ENCODE assay signal across 18 cellular contexts in the genomic region with DNA sequence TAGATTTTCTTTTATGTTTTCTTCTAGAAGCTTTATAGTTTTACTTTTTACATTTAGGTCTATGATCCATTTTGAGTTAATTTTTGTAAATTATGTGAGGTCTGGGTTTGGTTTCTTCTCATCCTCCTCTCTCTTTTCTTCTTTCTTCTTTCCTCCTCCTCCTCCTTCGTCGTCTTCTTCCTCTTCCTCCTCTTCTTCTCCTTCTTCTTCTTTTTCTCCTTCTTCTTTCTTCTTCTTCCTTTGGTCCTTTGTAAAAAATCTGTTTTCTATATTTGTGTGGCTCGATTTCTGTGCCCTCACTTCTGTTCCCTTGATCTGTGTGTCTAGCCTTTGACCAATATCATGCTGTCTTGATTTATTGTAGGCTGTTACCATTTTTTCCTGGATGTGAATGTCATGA. TPM values are rescaled to one million over a fixed set of nuclear protein-coding genes. Genes with fewer than 3 reads are reported as not detected.
DNase-seq lines count a peak whose midpoint lies in the region; ATAC-seq and TF ChIP-seq lines count a peak whose summit lies in the region.
"Had no signal": no experiment of that assay in that cellular context is flagged by ENCODE, and none has a peak within 500 bp of the region (broad histone marks: within the 10 kb centered on the region; RNA-seq: fewer than 3 reads in every experiment).

No MANE protein-coding gene starts in this region.

- H3K4me3 Mint-ChIP-seq in activated naive CD8-positive, alpha-beta T cell treated with anti-CD3 and anti-CD28 coated beads, Interleukin-2, amount 10 ng/mL, durations not matched to agents 7 days and 5 days: no peak overlapping the region
- no peak overlapping the region for H3K4me3 Mint-ChIP-seq in activated naive CD8-positive, alpha-beta T cell treated with anti-CD3 and anti-CD28 coated beads for 36 hours
- no peak overlapping the region for H3K4me3 Mint-ChIP-seq in chondrocyte (ENCODE audit: unreplicated experiment)
- H3K4me3 Mint-ChIP-seq: activated CD4-positive, alpha-beta memory T cell treated with anti-CD3 and anti-CD28 coated beads, Interleukin-2, amount 10 ng/mL, durations not matched to agents 7 days and 5 days; activated naive CD8-positive, alpha-beta T cell treated with anti-CD3 and anti-CD28 coated beads, Interleukin-2, amount 50 U/mL, for 24 hours; HFFc6; stimulated activated naive B cell treated with anti-CD40 and anti-IgM and Interleukin-4, amounts not matched to agents 10 μg/mL and 1 μg/mL and 100 μg/mL, for 72 hours had no signal

- H3K36me3 Mint-ChIP-seq in activated naive CD8-positive, alpha-beta T cell treated with anti-CD3 and anti-CD28 coated beads, Interleukin-2, amount 10 ng/mL, durations not matched to agents 7 days and 5 days: no peaks in the 10 kb centered on the region
- no peaks in the 10 kb centered on the region for H3K36me3 Mint-ChIP-seq in activated naive CD8-positive, alpha-beta T cell treated with anti-CD3 and anti-CD28 coated beads for 36 hours
- H3K36me3 Mint-ChIP-seq in chondrocyte (ENCODE audit: low read depth): no peaks in the 10 kb centered on the region

- H3K4me3 ChIP-seq in OCI-LY3 (ENCODE audit: low read length): peak overlapping the region; percentile 25; the same call in 1 of the 2 replicates
- H3K4me3 ChIP-seq in smooth muscle cell: no peak overlapping the region
- H3K4me3 ChIP-seq: upper lobe of left lung had no signal

- no peaks in the 10 kb centered on the region for H3K27me3 Mint-ChIP-seq in activated naive CD8-positive, alpha-beta T cell treated with anti-CD3 and anti-CD28 coated beads, Interleukin-2, amount 10 ng/mL, durations not matched to agents 7 days and 5 days
- no peaks in the 10 kb centered on the region for H3K27me3 Mint-ChIP-seq in activated naive CD8-positive, alpha-beta T cell treated with anti-CD3 and anti-CD28 coated beads for 36 hours
- H3K27me3 Mint-ChIP-seq in chondrocyte (ENCODE audit: low read depth): no peaks in the 10 kb centered on the region
- H3K27me3 Mint-ChIP-seq: activated CD4-positive, alpha-beta memory T cell treated with anti-CD3 and anti-CD28 coated beads, Interleukin-2, amount 10 ng/mL, durations not matched to agents 7 days and 5 days; activated naive CD8-positive, alpha-beta T cell treated with anti-CD3 and anti-CD28 coated beads, Interleukin-2, amount 50 U/mL, for 24 hours had no signal

- 68% methylated on average over 3 of the region's 3 CpGs for WGBS in smooth muscle cell (ENCODE audit: low lambda C conversion rate)

- peaks cover 10% of the 10 kb centered on the region for H3K4me1 Mint-ChIP-seq in activated naive CD8-positive, alpha-beta T cell treated with anti-CD3 and anti-CD28 coated beads, Interleukin-2, amount 10 ng/mL, durations not matched to agents 7 days and 5 days
- no peaks in the 10 kb centered on the region for H3K4me1 Mint-ChIP-seq in activated naive CD8-positive, alpha-beta T cell treated with anti-CD3 and anti-CD28 coated beads for 36 hours
- peaks cover 9% of the 10 kb centered on the region for H3K4me1 Mint-ChIP-seq in chondrocyte (ENCODE audit: low read depth)

- peak overlapping the region; percentile 72 for H3K27ac Mint-ChIP-seq in activated naive CD8-positive, alpha-beta T cell treated with anti-CD3 and anti-CD28 coated beads, Interleukin-2, amount 10 ng/mL, durations not matched to agents 7 days and 5 days
- no peak overlapping the region for H3K27ac Mint-ChIP-seq in activated naive CD8-positive, alpha-beta T cell treated with anti-CD3 and anti-CD28 coated beads for 36 hours
- peak overlapping the region; percentile 43 for H3K27ac Mint-ChIP-seq in chondrocyte (ENCODE audit: unreplicated experiment)
- H3K27ac Mint-ChIP-seq: activated CD4-positive, alpha-beta memory T cell treated with anti-CD3 and anti-CD28 coated beads, Interleukin-2, amount 10 ng/mL, durations not matched to agents 7 days and 5 days; activated naive CD8-positive, alpha-beta T cell treated with anti-CD3 and anti-CD28 coated beads, Interleukin-2, amount 50 U/mL, for 24 hours; HFFc6; stimulated activated naive B cell treated with anti-CD40 and anti-IgM and Interleukin-4, amounts not matched to agents 10 μg/mL and 1 μg/mL and 100 μg/mL, for 72 hours had no signal

- no peaks in the 10 kb centered on the region for H3F3A ChIP-seq in smooth muscle cell (ENCODE audit: low read depth)

- POLR2A ChIA-PET in activated naive CD8-positive, alpha-beta T cell treated with anti-CD3 and anti-CD28 coated beads, Interleukin-2, amount 10 ng/mL, durations not matched to agents 7 days and 5 days (lab: Charles Lee): interaction anchor here (1.7 to 2.0 kb wide), 2 partner anchors 53 to 127 kb away, joined by 6 read pairs; partner anchors contain the start of gene CTC1

- H3K27ac ChIP-seq in OCI-LY3 (ENCODE audit: low read length): no peak overlapping the region
- no peak overlapping the region for H3K27ac ChIP-seq in smooth muscle cell (ENCODE audit: low read depth)
- H3K27ac ChIP-seq: upper lobe of left lung had no signal

- H4K20me1 ChIP-seq in OCI-LY3 (ENCODE audit: insufficient read depth, low read length) (no peaks in the 10 kb centered on the region), smooth muscle cell (ENCODE audit: low read depth) (no peaks in the 10 kb centered on the region)

- H3K9me3 Mint-ChIP-seq in activated naive CD8-positive, alpha-beta T cell treated with anti-CD3 and anti-CD28 coated beads, Interleukin-2, amount 10 ng/mL, durations not matched to agents 7 days and 5 days: peaks cover 1% of the 10 kb centered on the region
- no peaks in the 10 kb centered on the region for H3K9me3 Mint-ChIP-seq in activated naive CD8-positive, alpha-beta T cell treated with anti-CD3 and anti-CD28 coated beads for 36 hours
- H3K9me3 Mint-ChIP-seq in chondrocyte (ENCODE audit: low read depth): no peaks in the 10 kb centered on the region
- H3K9me3 Mint-ChIP-seq: activated CD4-positive, alpha-beta memory T cell treated with anti-CD3 and anti-CD28 coated beads, Interleukin-2, amount 10 ng/mL, durations not matched to agents 7 days and 5 days; activated naive CD8-positive, alpha-beta T cell treated with anti-CD3 and anti-CD28 coated beads, Interleukin-2, amount 50 U/mL, for 24 hours; HFFc6; stimulated activated naive B cell treated with anti-CD40 and anti-IgM and Interleukin-4, amounts not matched to agents 10 μg/mL and 1 μg/mL and 100 μg/mL, for 72 hours had no signal

- no peaks in the 10 kb centered on the region for H3K4me1 ChIP-seq in OCI-LY3 (ENCODE audit: low read length)
- H3K4me1 ChIP-seq in smooth muscle cell (ENCODE audit: low read depth): no peaks in the 10 kb centered on the region

- no peaks in the 10 kb centered on the region for H3K27me3 ChIP-seq in OCI-LY3 (ENCODE audit: low read depth, low read length)
- no peaks in the 10 kb centered on the region for H3K27me3 ChIP-seq in smooth muscle cell (ENCODE audit: low read depth)
- H3K27me3 ChIP-seq: upper lobe of left lung had no signal

- 0 out of 2 replicates have a peak overlapping the region, but pooled peaks have one; percentile 73 for H2AFZ ChIP-seq in OCI-LY3 (ENCODE audit: low read depth, low read length)
- peak overlapping the region; percentile 62 for H2AFZ ChIP-seq in smooth muscle cell (ENCODE audit: low read depth)

- no peak for ATAC-seq in activated naive CD8-positive, alpha-beta T cell treated with anti-CD3 and anti-CD28 coated beads, Interleukin-2, amount 10 ng/mL, durations not matched to agents 7 days and 5 days (ENCODE audit: low read depth)
- ATAC-seq in GM21717 (IDR thresholded peaks at IDR 0.05; ENCODE audit: unreplicated experiment): no peak

- no peaks in the 10 kb centered on the region for H3K9me3 ChIP-seq in OCI-LY3 (ENCODE audit: insufficient read depth, low read length)
- no peaks in the 10 kb centered on the region for H3K9me3 ChIP-seq in smooth muscle cell (replicated peaks; ENCODE audit: low read depth)
- H3K9me3 ChIP-seq: upper lobe of left lung had no signal

- DNase-seq in activated naive CD8-positive, alpha-beta T cell treated with anti-CD3 and anti-CD28 coated beads, Interleukin-2, amount 10 ng/mL, durations not matched to agents 7 days and 5 days: no peak
- no peak for DNase-seq in activated naive CD8-positive, alpha-beta T cell treated with anti-CD3 and anti-CD28 coated beads for 36 hours
- DNase-seq in chondrocyte (ENCODE audit: low spot score): no peak
- no peak for DNase-seq in smooth muscle cell (lab: John Stamatoyannopoulos, UW; ENCODE audit: unreplicated experiment)
- no peak for DNase-seq in pons (ENCODE audit: low spot score)
- no peak for DNase-seq in islet precursor cell
- DNase-seq: cortex of kidney had no signal

- H3K36me3 ChIP-seq in OCI-LY3 (replicated peaks; ENCODE audit: low read depth, low read length) (no peaks in the 10 kb centered on the region), smooth muscle cell (ENCODE audit: low read depth) (no peaks in the 10 kb centered on the region)
- H3K36me3 ChIP-seq: upper lobe of left lung had no signal

- no peak for TF ChIP-seq CTCF in OCI-LY3 (IDR thresholded peaks at IDR 0.05; ENCODE audit: low read depth, low read length)
- TF ChIP-seq CTCF in chondrocyte (IDR thresholded peaks at IDR 0.05): no peak
- no peak for TF ChIP-seq CTCF in smooth muscle cell (IDR thresholded peaks at IDR 0.05; ENCODE audit: borderline replicate concordance, insufficient read depth, poor library complexity, severe bottlenecking)

- H3K4me2 ChIP-seq in OCI-LY3 (ENCODE audit: low read length) (peak overlapping the region; percentile 37), smooth muscle cell (no peak overlapping the region)

- H3K79me2 ChIP-seq in OCI-LY3 (ENCODE audit: low read length) (no peaks in the 10 kb centered on the region), smooth muscle cell (ENCODE audit: low read depth) (no peaks in the 10 kb centered on the region)

- 0 out of 2 replicates have a peak overlapping the region, but pooled peaks have one; percentile 4 for H3K9ac ChIP-seq in OCI-LY3 (ENCODE audit: low read length)
- H3K9ac ChIP-seq in smooth muscle cell (ENCODE audit: low read depth): no peak overlapping the region

RNA-seq across cellular contexts. Expression of gene SLC25A35, which starts 5.0 kb away (rescaled TPM):
- total RNA-seq in activated naive CD8-positive, alpha-beta T cell treated with anti-CD3 and anti-CD28 coated beads, Interleukin-2, amount 10 ng/mL, durations not matched to agents 7 days and 5 days: 1 to 10 TPM; 7.4 to 9.1 TPM
- 1 to 10 TPM; 1.4 to 2.1 TPM for total RNA-seq in activated naive CD8-positive, alpha-beta T cell treated with anti-CD3 and anti-CD28 coated beads for 36 hours
- 4.2 to 8.4 TPM (median 5.5 TPM) in 3 replicates for total RNA-seq in chondrocyte
- total RNA-seq in smooth muscle cell: 0.90 and 1.6 TPM in 2 replicates
- 2.1 and 2.6 TPM in 2 replicates for polyA plus RNA-seq in smooth muscle cell

RNA-seq across cellular contexts. Expression of gene ARHGEF15, which starts 9.8 kb away (rescaled TPM):
- not detected for total RNA-seq in activated naive CD8-positive, alpha-beta T cell treated with anti-CD3 and anti-CD28 coated beads, Interleukin-2, amount 10 ng/mL, durations not matched to agents 7 days and 5 days
- not detected for total RNA-seq in activated naive CD8-positive, alpha-beta T cell treated with anti-CD3 and anti-CD28 coated beads for 36 hours
- total RNA-seq in chondrocyte: not detected in 3 replicates
- total RNA-seq in smooth muscle cell: not detected in 2 replicates
- 0.11 TPM in 1 of 2 replicates, not detected in the other for polyA plus RNA-seq in smooth muscle cell
- total RNA-seq: activated CD4-positive, alpha-beta memory T cell treated with anti-CD3 and anti-CD28 coated beads, Interleukin-2, amount 10 ng/mL, durations not matched to agents 7 days and 5 days; HFFc6; mammary epithelial cell; MCF 10A; RPMI7951 had no signal
- polyA plus RNA-seq: keratinocyte, mammary epithelial cell had no signal

RNA-seq across cellular contexts. Expression of gene RANGRF, which starts 11.8 kb away (rescaled TPM):
- 10 to 100 TPM; 43.6 to 44.9 TPM for total RNA-seq in activated naive CD8-positive, alpha-beta T cell treated with anti-CD3 and anti-CD28 coated beads, Interleukin-2, amount 10 ng/mL, durations not matched to agents 7 days and 5 days
- total RNA-seq in activated naive CD8-positive, alpha-beta T cell treated with anti-CD3 and anti-CD28 coated beads for 36 hours: 10 to 100 TPM; 55.1 to 55.3 TPM
- 19.8 to 24.5 TPM (median 21.2 TPM) in 3 replicates for total RNA-seq in chondrocyte
- 10.1 and 13.4 TPM in 2 replicates for total RNA-seq in smooth muscle cell
- 36.0 and 44.9 TPM in 2 replicates for polyA plus RNA-seq in smooth muscle cell

RNA-seq across cellular contexts. Expression of gene ODF4, which starts 39.4 kb away (rescaled TPM):
- total RNA-seq in activated naive CD8-positive, alpha-beta T cell treated with anti-CD3 and anti-CD28 coated beads, Interleukin-2, amount 10 ng/mL, durations not matched to agents 7 days and 5 days: not detected
- not detected for total RNA-seq in activated naive CD8-positive, alpha-beta T cell treated with anti-CD3 and anti-CD28 coated beads for 36 hours
- total RNA-seq in chondrocyte (not detected in 3 replicates), smooth muscle cell (not detected in 2 replicates)
- polyA plus RNA-seq in smooth muscle cell: not detected in 2 replicates
- total RNA-seq: activated CD4-positive, alpha-beta memory T cell treated with anti-CD3 and anti-CD28 coated beads, Interleukin-2, amount 10 ng/mL, durations not matched to agents 7 days and 5 days; HFFc6; mammary epithelial cell; MCF 10A; RPMI7951; upper lobe of left lung had no signal
- polyA plus RNA-seq: keratinocyte, mammary epithelial cell had no signal

RNA-seq across cellular contexts. Expression of gene PFAS, which starts 51.1 kb away (rescaled TPM):
- total RNA-seq in activated naive CD8-positive, alpha-beta T cell treated with anti-CD3 and anti-CD28 coated beads, Interleukin-2, amount 10 ng/mL, durations not matched to agents 7 days and 5 days: 10 to 100 TPM; 47.2 to 56.8 TPM
- total RNA-seq in activated naive CD8-positive, alpha-beta T cell treated with anti-CD3 and anti-CD28 coated beads for 36 hours: 100 to 1,000 TPM; 187 to 192 TPM
- total RNA-seq in chondrocyte (30.2 to 52.1 TPM (median 32.7 TPM) in 3 replicates), smooth muscle cell (9.9 and 22.1 TPM in 2 replicates)
- polyA plus RNA-seq in smooth muscle cell: 10.4 and 12.8 TPM in 2 replicates
